In genomic region chr4:1045193-1045594, GRCh38 we compare ENCODE assay signal across 20 cellular contexts. TPM values are rescaled to one million over a fixed set of nuclear protein-coding genes. Genes with fewer than 3 reads are reported as not detected.
DNase-seq lines count a peak whose midpoint lies in the region; ATAC-seq, FAIRE-seq and TF ChIP-seq lines count a peak whose summit lies in the region.
"Had no signal": no experiment of that assay in that cellular context is flagged by ENCODE, and none has a peak within 500 bp of the region (broad histone marks: within the 10 kb centered on the region; RNA-seq: fewer than 3 reads in every experiment).

No MANE protein-coding gene starts in this region.

- H3K4me2 ChIP-seq in PC-9 (peak overlapping the region; percentile 64), OCI-LY7 (ENCODE audit: low read length) (no peak overlapping the region)

- H2AFZ ChIP-seq in PC-9 (no peak overlapping the region), OCI-LY7 (ENCODE audit: low read length) (no peak overlapping the region)

- no peak overlapping the region for H3K9ac ChIP-seq in kidney (ENCODE audit: low read length in 2 of 2)

- POLR2A ChIA-PET in PC-9 (lab: Charles Lee; ENCODE audit: unreplicated experiment): no interaction called here
- POLR2A ChIA-PET in OCI-LY7 (lab: Charles Lee): no interaction called here

- no peak for FAIRE-seq in GM12892 (lab: Jason Lieb, UNC)
- FAIRE-seq in kidney (lab: Jason Lieb, UNC): no peak
- FAIRE-seq: colon, endothelial cell of umbilical vein, frontal cortex, GM18507 had no signal

- intact Hi-C loops in PC-9 (cut with micrococcal nuclease; ENCODE audit: unreplicated experiment) (loop anchor here (10.0 kb wide), 1 partner anchor 290 kb away; no protein-coding TSS in a partner anchor), kidney (cut with DNase I) (no loop called here), OCI-LY7 (cut with micrococcal nuclease; ENCODE audit: unreplicated experiment) (no loop called here)

- BruUV-seq in PC-9 (replicated peaks; lab: Mats Ljungman, UMichigan) (no TSS peak), OCI-LY7 (replicated peaks; lab: Mats Ljungman, UMichigan) (no TSS peak)

- H3K4me1 ChIP-seq in PC-9 (replicated peaks; ENCODE audit: insufficient read depth): peaks cover 35% of the 10 kb centered on the region
- peaks cover 0 to 10% of the 10 kb centered on the region in 2 donors for H3K4me1 ChIP-seq in kidney (ENCODE audit: control insufficient read depth in 1 of 2, insufficient read depth in 1 of 2, low read depth in 1 of 2, low read length in 2 of 2)
- no peaks in the 10 kb centered on the region for H3K4me1 ChIP-seq in OCI-LY7 (ENCODE audit: insufficient read depth, low read length, poor library complexity, severe bottlenecking)

- H3K27ac ChIP-seq in PC-9: no peak overlapping the region
- no peak overlapping the region for H3K27ac ChIP-seq in kidney (ENCODE audit: low read depth in 2 of 2, low read length in 2 of 2)
- H3K27ac ChIP-seq in OCI-LY7 (ENCODE audit: low read depth, low read length, poor library complexity, severe bottlenecking): no peak overlapping the region

- H3K4me3 ChIP-seq in PC-9 (no peak overlapping the region), kidney (ENCODE audit: low read length in 2 of 2) (no peak overlapping the region), retinal pigment epithelial cell (ENCODE audit: low read length) (peak overlapping the region; percentile 37), OCI-LY7 (ENCODE audit: low read depth, low read length, poor library complexity, severe bottlenecking) (no peak overlapping the region)
- H3K4me3 ChIP-seq: smooth muscle cell had no signal

- ATAC-seq in HG03135 (IDR thresholded peaks at IDR 0.05; ENCODE audit: unreplicated experiment): no peak
- no peak for ATAC-seq in HG02642 (IDR thresholded peaks at IDR 0.05; ENCODE audit: poor library complexity, unreplicated experiment)
- ATAC-seq: activated T-helper 17 cell treated with anti-CD3 and anti-CD28 coated beads, Interleukin-2, amount 50 U/mL, for 72 hours; PC-3 had no signal

- H3K9me3 ChIP-seq in PC-9 (ENCODE audit: insufficient read depth, low read depth) (no peaks in the 10 kb centered on the region), kidney (ENCODE audit: control insufficient read depth in 1 of 2, low read length in 2 of 2) (no peaks in the 10 kb centered on the region), OCI-LY7 (ENCODE audit: low read length) (no peaks in the 10 kb centered on the region)

- H3K9me2 ChIP-seq in PC-9 (ENCODE audit: insufficient read depth) (no peaks in the 10 kb centered on the region), OCI-LY7 (ENCODE audit: insufficient read depth, low read length) (no peaks in the 10 kb centered on the region)

- H3K27me3 ChIP-seq in PC-9 (ENCODE audit: insufficient read depth, low read depth): peaks cover 13% of the 10 kb centered on the region; the same call in 1 of the 2 replicates

- H3K36me3 ChIP-seq in PC-9 (ENCODE audit: low read depth) (no peaks in the 10 kb centered on the region), kidney (ENCODE audit: control insufficient read depth in 1 of 2, insufficient read depth in 2 of 2, low read length in 2 of 2) (no peaks in the 10 kb centered on the region), OCI-LY7 (ENCODE audit: insufficient read depth, low read length) (no peaks in the 10 kb centered on the region)

- DNase-seq in GM12892 (ENCODE audit: insufficient read length) (peak; percentile 15), PC-9 (no peak), kidney (peak; percentile 70), retinal pigment epithelial cell (ENCODE audit: low read depth) (no peak), D341Med (ENCODE audit: low spot score) (no peak), OCI-LY7 (ENCODE audit: low spot score) (no peak)
- DNase-seq: activated CD4-positive, alpha-beta T cell treated with anti-CD3 and anti-CD28 coated beads, Interleukin-2, amount 50 U/mL, for 48 hours; MV-4-11; NCI-H2081 treated with DMSO at 0.1 percent for 48 hours; NCI-H524 treated with DMSO at 0.1 percent for 48 hours; PC-3 had no signal

- H4K20me1 ChIP-seq in PC-9 (ENCODE audit: insufficient read depth): no peaks in the 10 kb centered on the region
- no peaks in the 10 kb centered on the region for H4K20me1 ChIP-seq in OCI-LY7 (ENCODE audit: insufficient read depth, low read length)

- TF ChIP-seq CTCF in PC-9 (conservative IDR thresholded peaks at IDR 0.05) (no peak), kidney (IDR thresholded peaks at IDR 0.05; ENCODE audit: borderline replicate concordance, extremely low read depth, insufficient read depth) (no peak), retinal pigment epithelial cell (conservative IDR thresholded peaks at IDR 0.05; ENCODE audit: low read depth, low read length) (no peak), OCI-LY7 (conservative IDR thresholded peaks at IDR 0.05; ENCODE audit: low read length) (no peak)

- CTCF ChIA-PET in PC-9 (lab: Charles Lee) (no interaction called here), OCI-LY7 (lab: Charles Lee; ENCODE audit: unreplicated experiment) (no interaction called here)

- H3F3A ChIP-seq in PC-9 (ENCODE audit: insufficient read depth, low read depth): peaks cover 21% of the 10 kb centered on the region; the same call in 1 of the 2 replicates

- H3K79me2 ChIP-seq in PC-9 (ENCODE audit: low read depth) (no peaks in the 10 kb centered on the region), OCI-LY7 (ENCODE audit: insufficient read depth, low read depth, low read length) (no peaks in the 10 kb centered on the region)

- TF ChIP-seq POLR2A in GM12892 (IDR thresholded peaks at IDR 0.05; ENCODE audit: low read depth, low read length): no peak

RNA-seq across cellular contexts. Expression of gene FGFRL1, which starts 33.8 kb away (rescaled TPM):
- polyA plus RNA-seq in GM12892 (2012; ENCODE audit: missing spikeins): 0.89 TPM
- total RNA-seq in PC-9 (2021): 59.5 and 61.6 TPM in 2 replicates
- total RNA-seq in kidney: 25.5 TPM
- 22.0 TPM for polyA plus RNA-seq in kidney (ENCODE audit: insufficient read depth, low read depth, low replicate concordance)
- total RNA-seq in OCI-LY7 (2014; rRNA removed; shearing (Covaris generic)): 1.4 and 1.8 TPM in 2 replicates
- total RNA-seq in OCI-LY7 (2022): 2.7 and 3.1 TPM in 2 replicates

RNA-seq across cellular contexts. Expression of gene SLC26A1, which starts 52.0 kb away (rescaled TPM):
- 0.36 TPM for polyA plus RNA-seq in GM12892 (2012; ENCODE audit: missing spikeins)
- total RNA-seq in PC-9 (2021) (0.53 and 1.3 TPM in 2 replicates), kidney (2.9 TPM), OCI-LY7 (2022) (0.30 TPM in 1 of 2 replicates, not detected in the other)
- 10.2 TPM for polyA plus RNA-seq in kidney (ENCODE audit: insufficient read depth, low read depth, low replicate concordance)
- not detected in 2 replicates for total RNA-seq in OCI-LY7 (2014; rRNA removed; shearing (Covaris generic))
- total RNA-seq: endothelial cell of umbilical vein, PC-3 had no signal
- polyA plus RNA-seq: BJ had no signal

RNA-seq across cellular contexts. Expression of gene IDUA, which starts 58.4 kb away (rescaled TPM):
- polyA plus RNA-seq in GM12892 (2012; ENCODE audit: missing spikeins): 1.4 TPM
- 46.6 and 74.7 TPM in 2 replicates for total RNA-seq in PC-9 (2021)
- total RNA-seq in kidney: 58.5 TPM
- 11.9 TPM for polyA plus RNA-seq in kidney (ENCODE audit: insufficient read depth, low read depth, low replicate concordance)
- total RNA-seq in OCI-LY7 (2014; rRNA removed; shearing (Covaris generic)): 9.3 and 15.7 TPM in 2 replicates
- 10.4 and 12.3 TPM in 2 replicates for total RNA-seq in OCI-LY7 (2022)

Comparison
In these comparisons a context has a peak if more than half of its experiments do, and no peak if none do; other contexts are left out.
1. DNase-seq: peak in GM12892 (single experiment) and kidney (single experiment); none in PC-9 (0 of 2), retinal pigment epithelial cell (single experiment), D341Med (single experiment) and OCI-LY7 (single experiment).